ENCODE assay signal across 14 cellular contexts in the genomic region with DNA sequence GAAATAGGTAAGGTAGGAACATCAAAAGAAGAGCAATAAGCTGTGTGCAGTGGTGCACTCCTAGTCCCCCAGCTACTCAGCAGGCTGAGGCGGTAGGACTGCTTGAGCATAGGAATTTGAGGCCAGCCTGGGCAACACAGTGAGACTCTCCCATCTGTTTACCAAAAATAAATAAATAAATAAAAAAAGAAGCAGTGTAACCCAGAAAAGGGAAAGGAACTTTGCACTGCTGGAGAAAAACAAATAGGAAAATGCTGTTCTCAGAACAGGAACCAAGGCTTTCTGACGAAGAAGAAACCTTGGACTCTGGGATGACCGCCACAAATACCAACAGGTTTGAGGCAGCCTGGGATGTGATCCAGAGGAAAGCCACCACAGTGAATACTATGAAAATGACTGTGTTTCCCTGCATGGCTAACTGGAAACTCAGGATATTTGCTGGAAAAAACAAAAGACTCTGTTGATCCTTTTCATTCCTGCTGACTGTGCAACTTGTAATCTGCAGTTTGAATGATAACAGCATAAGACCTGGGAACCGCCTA. TPM values are rescaled to one million over a fixed set of nuclear protein-coding genes. Genes with fewer than 3 reads are reported as not detected.
DNase-seq lines count a peak whose midpoint lies in the region; ATAC-seq and TF ChIP-seq lines count a peak whose summit lies in the region.
"Had no signal": no experiment of that assay in that cellular context is flagged by ENCODE, and none has a peak within 500 bp of the region (broad histone marks: within the 10 kb centered on the region; RNA-seq: fewer than 3 reads in every experiment).

No MANE protein-coding gene starts in this region.

- no peak for TF ChIP-seq EP300 in suprapubic skin (IDR thresholded peaks at IDR 0.05)

- H3K27me3 ChIP-seq in left lung (no peaks in the 10 kb centered on the region), thyroid gland (no peaks in the 10 kb centered on the region), vagina (no peaks in the 10 kb centered on the region), suprapubic skin (no peaks in the 10 kb centered on the region)
- H3K27me3 ChIP-seq: neutrophil, upper lobe of left lung had no signal

- no peaks in the 10 kb centered on the region for H3K9me3 Mint-ChIP-seq in activated naive CD4-positive, alpha-beta T cell treated with anti-CD3 and anti-CD28 coated beads for 36 hours
- H3K9me3 Mint-ChIP-seq in stimulated activated naive B cell treated with anti-CD40 and anti-IgM and Interleukin-4, amounts not matched to agents 10 μg/mL and 1 μg/mL and 100 μg/mL, for 72 hours, result no peaks in the 10 kb centered on the region

- 86 to 97% methylated on average over 4 of the region's 4 CpGs for WGBS in thyroid gland, 2 donors
- WGBS in suprapubic skin, result 82% methylated on average over 4 of the region's 4 CpGs

- H3K4me3 ChIP-seq in left lung, result no peak overlapping the region
- H3K4me3 ChIP-seq in thyroid gland (replicated peaks in 1 of 3), result no peak overlapping the region
- H3K4me3 ChIP-seq in vagina, result no peak overlapping the region
- no peak overlapping the region for H3K4me3 ChIP-seq in suprapubic skin
- H3K4me3 ChIP-seq: upper lobe of left lung had no signal

- TF ChIP-seq CTCF in left lung (IDR thresholded peaks at IDR 0.05), result no peak
- TF ChIP-seq CTCF in thyroid gland (IDR thresholded peaks at IDR 0.05), result no peak
- no peak for TF ChIP-seq CTCF in vagina (IDR thresholded peaks at IDR 0.05)
- no peak for TF ChIP-seq CTCF in suprapubic skin (IDR thresholded peaks at IDR 0.05)

- H3K27ac Mint-ChIP-seq in activated naive CD4-positive, alpha-beta T cell treated with anti-CD3 and anti-CD28 coated beads for 36 hours, result peak overlapping the region; percentile 61
- no peak overlapping the region for H3K27ac Mint-ChIP-seq in stimulated activated naive B cell treated with anti-CD40 and anti-IgM and Interleukin-4, amounts not matched to agents 10 μg/mL and 1 μg/mL and 100 μg/mL, for 72 hours

- intact Hi-C loops in activated naive CD4-positive, alpha-beta T cell treated with anti-CD3 and anti-CD28 coated beads for 36 hours (cut with micrococcal nuclease), result no loop called here
- intact Hi-C loops in left lung (cut with DNase I), result no loop called here
- intact Hi-C loops in thyroid gland (cut with DNase I), result no loop called here
- intact Hi-C loops in vagina (cut with DNase I), result no loop called here

- TF ChIP-seq POLR2A in thyroid gland (IDR thresholded peaks at IDR 0.05), result no peak
- no peak for TF ChIP-seq POLR2A in vagina (IDR thresholded peaks at IDR 0.05)
- no peak for TF ChIP-seq POLR2A in suprapubic skin (IDR thresholded peaks at IDR 0.05)

- H3K36me3 Mint-ChIP-seq in activated naive CD4-positive, alpha-beta T cell treated with anti-CD3 and anti-CD28 coated beads for 36 hours (ENCODE audit: low read depth), result peaks cover 39% of the 10 kb centered on the region
- H3K36me3 Mint-ChIP-seq in stimulated activated naive B cell treated with anti-CD40 and anti-IgM and Interleukin-4, amounts not matched to agents 10 μg/mL and 1 μg/mL and 100 μg/mL, for 72 hours, result peaks cover 45 to 62% of the 10 kb centered on the region in 2 donors

- peaks cover 0 to 99% of the 10 kb centered on the region in 2 donors for H3K36me3 ChIP-seq in left lung
- H3K36me3 ChIP-seq in thyroid gland, result peaks cover 26 to 38% of the 10 kb centered on the region in 2 donors
- peaks cover 0 to 61% of the 10 kb centered on the region in 2 donors for H3K36me3 ChIP-seq in vagina
- H3K36me3 ChIP-seq in suprapubic skin, result peaks cover 89% of the 10 kb centered on the region

- ATAC-seq in left lung, result peak; percentile 26
- no peak for ATAC-seq in stimulated activated naive B cell treated with anti-CD40 and anti-IgM and Interleukin-4, amounts not matched to agents 10 μg/mL and 1 μg/mL and 100 μg/mL, for 72 hours (replicated peaks)

- H3K27ac ChIP-seq in caudate nucleus (ENCODE audit: low read depth, low read length) (peak overlapping the region; percentile 72), left lung (no peak overlapping the region), thyroid gland (peak overlapping the region in 2 of 3 donors; percentile 1 to 6), vagina (no peak overlapping the region), suprapubic skin (no peak overlapping the region)
- H3K27ac ChIP-seq: 22Rv1, neutrophil had no signal

- H3K4me3 Mint-ChIP-seq in activated naive CD4-positive, alpha-beta T cell treated with anti-CD3 and anti-CD28 coated beads for 36 hours, result no peak overlapping the region
- H3K4me3 Mint-ChIP-seq in stimulated activated naive B cell treated with anti-CD40 and anti-IgM and Interleukin-4, amounts not matched to agents 10 μg/mL and 1 μg/mL and 100 μg/mL, for 72 hours, result no peak overlapping the region

- H3K4me1 ChIP-seq in left lung (no peaks in the 10 kb centered on the region), thyroid gland (no peaks in the 10 kb centered on the region), vagina (no peaks in the 10 kb centered on the region), suprapubic skin (no peaks in the 10 kb centered on the region)
- H3K4me1 ChIP-seq: upper lobe of left lung had no signal

- CTCF ChIA-PET in activated naive CD4-positive, alpha-beta T cell treated with anti-CD3 and anti-CD28 coated beads for 36 hours (lab: Charles Lee), result no interaction called here

- peaks cover 11% of the 10 kb centered on the region for H3K4me1 Mint-ChIP-seq in activated naive CD4-positive, alpha-beta T cell treated with anti-CD3 and anti-CD28 coated beads for 36 hours (ENCODE audit: low read depth)
- H3K4me1 Mint-ChIP-seq in stimulated activated naive B cell treated with anti-CD40 and anti-IgM and Interleukin-4, amounts not matched to agents 10 μg/mL and 1 μg/mL and 100 μg/mL, for 72 hours, result peaks cover 6 to 11% of the 10 kb centered on the region in 2 donors

- no peaks in the 10 kb centered on the region for H3K27me3 Mint-ChIP-seq in activated naive CD4-positive, alpha-beta T cell treated with anti-CD3 and anti-CD28 coated beads for 36 hours (ENCODE audit: low read depth)
- H3K27me3 Mint-ChIP-seq in stimulated activated naive B cell treated with anti-CD40 and anti-IgM and Interleukin-4, amounts not matched to agents 10 μg/mL and 1 μg/mL and 100 μg/mL, for 72 hours, result no peaks in the 10 kb centered on the region

- H3K9me3 ChIP-seq in left lung (no peaks in the 10 kb centered on the region), thyroid gland (no peaks in the 10 kb centered on the region), vagina (no peaks in the 10 kb centered on the region), suprapubic skin (no peaks in the 10 kb centered on the region)
- H3K9me3 ChIP-seq: neutrophil, upper lobe of left lung had no signal

- DNase-seq in activated naive CD4-positive, alpha-beta T cell treated with anti-CD3 and anti-CD28 coated beads for 36 hours, result no peak
- no peak for DNase-seq in activated naive CD4-positive, alpha-beta T cell treated with anti-CD3 and anti-CD28 coated beads, Interleukin-2, amount 50 U/mL, for 16 hours
- DNase-seq in caudate nucleus (lab: John Stamatoyannopoulos, UW) (peak in 10 of 61 donors; percentile 4 to 77 (median 28)), left lung (no peak), thyroid gland (no peak), vagina (ENCODE audit: extremely low spot score in 2 of 2) (no peak), suprapubic skin (ENCODE audit: low spot score in 2 of 2) (no peak)
- no peak for DNase-seq in stimulated activated naive B cell treated with anti-CD40 and anti-IgM and Interleukin-4, amounts not matched to agents 10 μg/mL and 1 μg/mL and 100 μg/mL, for 72 hours
- DNase-seq: GF-D8, islet precursor cell, NCI-H510A, upper lobe of left lung had no signal

RNA-seq across cellular contexts. Expression of gene TTC19, which starts 41.2 kb away (rescaled TPM):
- 10 to 100 TPM; 18.8 to 20.8 TPM for total RNA-seq in activated naive CD4-positive, alpha-beta T cell treated with anti-CD3 and anti-CD28 coated beads for 36 hours
- total RNA-seq in left lung (10 to 100 TPM; 31.6 to 34.0 TPM), thyroid gland (100 to 1,000 TPM; 103 to 160 (median 134) TPM), vagina (99.7 TPM), suprapubic skin (10 to 100 TPM; 42.6 to 72.6 (median 48.7) TPM)

RNA-seq across cellular contexts. Expression of gene ZSWIM7, which starts 41.3 kb away (rescaled TPM):
- total RNA-seq in activated naive CD4-positive, alpha-beta T cell treated with anti-CD3 and anti-CD28 coated beads for 36 hours, result 10 to 100 TPM in 1 of 2 experiments, 1 to 10 TPM in 1; 8.3 to 10.8 TPM
- total RNA-seq in left lung (10 to 100 TPM; 22.6 to 26.7 TPM), thyroid gland (10 to 100 TPM; 10.5 to 22.3 (median 13.5) TPM), vagina (18.9 TPM), suprapubic skin (10 to 100 TPM in 3 of 4 donors, 1 to 10 TPM in 1; 9.1 to 15.4 (median 12.5) TPM)

Comparison
In these comparisons a context has a peak if more than half of its experiments do, and no peak if none do; other contexts are left out.
1. H3K27ac ChIP-seq: peak in caudate nucleus (single experiment) and thyroid gland (2 of 3); none in left lung (0 of 2), vagina (single experiment) and suprapubic skin (single experiment).